ENCODE assay signal across 26 cellular contexts in the genomic region with DNA sequence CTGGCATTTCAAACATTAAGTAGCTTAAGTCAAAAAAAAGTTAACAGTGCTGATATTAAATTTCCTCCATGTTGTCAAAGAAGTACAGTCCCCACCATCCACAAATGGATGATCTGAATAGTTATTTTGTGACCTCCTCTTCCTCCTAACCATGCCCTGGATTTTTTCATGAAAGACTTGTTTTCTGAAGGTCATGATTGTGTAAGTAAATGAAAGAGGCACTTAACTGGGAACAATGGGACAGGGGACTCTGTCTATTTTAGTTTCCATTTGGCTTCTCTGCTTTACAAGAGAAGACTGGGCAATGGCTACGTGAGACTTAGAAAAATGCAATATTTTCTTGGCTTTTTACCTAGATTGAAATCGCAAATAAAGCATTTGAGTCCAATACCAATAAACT. TPM values are rescaled to one million over a fixed set of nuclear protein-coding genes. Genes with fewer than 3 reads are reported as not detected.
DNase-seq lines count a peak whose midpoint lies in the region; FAIRE-seq and TF ChIP-seq lines count a peak whose summit lies in the region.
"Had no signal": no experiment of that assay in that cellular context is flagged by ENCODE, and none has a peak within 500 bp of the region (broad histone marks: within the 10 kb centered on the region; RNA-seq: fewer than 3 reads in every experiment).

No MANE protein-coding gene starts in this region.

- no peak overlapping the region for H3K4me3 ChIP-seq in SK-N-MC
- no peak overlapping the region for H3K4me3 ChIP-seq in subcutaneous abdominal adipose tissue (ENCODE audit: low read depth in 1 of 5, low read length in 5 of 5)
- H3K4me3 ChIP-seq in small intestine (ENCODE audit: low read depth in 1 of 2, low read length in 2 of 2): no peak overlapping the region
- H3K4me3 ChIP-seq: A549; BLaER1 treated with 17β-estradiol and CSF1 and Interleukin-3, amounts not matched to agents 10 nM and 100 nM; GM12878; GM23248 had no signal

- H3K79me2 ChIP-seq in H9 (ENCODE audit: insufficient read depth, low read length): no peaks in the 10 kb centered on the region

- H3K23me2 ChIP-seq in H9 (ENCODE audit: insufficient read length, low read depth, low read length, poor library complexity, severe bottlenecking): no peaks in the 10 kb centered on the region

- H2BK120ac ChIP-seq in H9 (ENCODE audit: low read depth, low read length, poor library complexity, severe bottlenecking): no peak overlapping the region

- peaks cover 0 to 4% of the 10 kb centered on the region in 2 experiments; a peak in 1 of 5 replicates for H3K9me3 Mint-ChIP-seq in H9
- H3K9me3 Mint-ChIP-seq: CD4-positive, alpha-beta T cell; CD8-positive, alpha-beta memory T cell had no signal

- H3K56ac ChIP-seq in H9 (ENCODE audit: insufficient read length, low read depth, low read length): no peak overlapping the region

- no peak overlapping the region for H3K4ac ChIP-seq in H9 (ENCODE audit: low read depth, low read length)

- no peak overlapping the region for H2AFZ ChIP-seq in H9 (ENCODE audit: low read length)
- H2AFZ ChIP-seq: GM23248 had no signal

- H3K9ac ChIP-seq in H9 (ENCODE audit: extremely low read depth, insufficient read length, low read length) (no peak overlapping the region), SK-N-MC (ENCODE audit: insufficient read length) (no peak overlapping the region), subcutaneous abdominal adipose tissue (ENCODE audit: low read length in 5 of 5) (peak overlapping the region in 1 of 5 donors; percentile 13)
- H3K9ac ChIP-seq: BLaER1 treated with 17β-estradiol and CSF1 and Interleukin-3, amounts not matched to agents 10 nM and 100 nM; GM23248 had no signal

- TF ChIP-seq CTCF in H9 (conservative IDR thresholded peaks at IDR 0.05): no peak

- no peak overlapping the region for H3K4me3 Mint-ChIP-seq in H9
- H3K4me3 Mint-ChIP-seq: CD14-positive monocyte; CD4-positive, alpha-beta T cell; CD8-positive, alpha-beta memory T cell had no signal

- H3K9me3 ChIP-seq in H9 (ENCODE audit: control insufficient read depth, low read depth, low read length) (no peaks in the 10 kb centered on the region), SK-N-MC (ENCODE audit: low read depth, low read length) (no peaks in the 10 kb centered on the region), subcutaneous abdominal adipose tissue (ENCODE audit: control insufficient read depth in 5 of 5, low read length in 5 of 5) (no peaks in the 10 kb centered on the region), small intestine (ENCODE audit: control insufficient read depth, low read depth) (no peaks in the 10 kb centered on the region)
- H3K9me3 ChIP-seq: A549; BE2C; BLaER1 treated with 17β-estradiol and CSF1 and Interleukin-3, amounts not matched to agents 10 nM and 100 nM had no signal

- no peak overlapping the region for H4K5ac ChIP-seq in H9 (ENCODE audit: insufficient read length, low read depth, low read length)

- peak overlapping the region in 2 of 3 experiments; percentile 73 to 86; a peak in 1 of 7 replicates for H3K27ac Mint-ChIP-seq in H9
- H3K27ac Mint-ChIP-seq: CD14-positive monocyte; CD4-positive, alpha-beta T cell; CD8-positive, alpha-beta memory T cell had no signal

- H2BK5ac ChIP-seq in H9 (ENCODE audit: insufficient read length, low read length): no peak overlapping the region

- H3K27ac ChIP-seq in H9 (ENCODE audit: insufficient read length, low read depth, low read length) (no peak overlapping the region), SK-N-MC (peak overlapping the region; percentile 35; the same call in 1 of the 2 replicates), subcutaneous abdominal adipose tissue (ENCODE audit: low read depth, low read length) (peak overlapping the region; percentile 3), small intestine (ENCODE audit: low read depth in 1 of 2, low read length in 1 of 2) (no peak overlapping the region)
- H3K27ac ChIP-seq: A549; BLaER1 treated with 17β-estradiol and CSF1 and Interleukin-3, amounts not matched to agents 10 nM and 100 nM; GM23248 had no signal

- DNase-seq in H9: no peak
- no peak for DNase-seq in SK-N-MC (ENCODE audit: low read depth, low spot score)
- peak; percentile 20 for DNase-seq in medulla oblongata (ENCODE audit: extremely low spot score)
- DNase-seq in posterior cingulate gyrus: no peak
- no peak for DNase-seq in small intestine
- no peak for DNase-seq in NCI-H774 (lab: John Stamatoyannopoulos, UW)
- DNase-seq: 8988T; ACHN; AML-193; BE2C; CD4-positive, alpha-beta T cell; CD8-positive, alpha-beta memory T cell; DMS 273 treated with DMSO at 0.1 percent for 48 hours; DMS79; EL; GDM1; GM23248; H7 had no signal

- H3K36me3 Mint-ChIP-seq in H9 (ENCODE audit: insufficient read depth in 1 of 3, low read depth in 3 of 3): peaks cover 15 to 25% (median 17%) of the 10 kb centered on the region in 3 experiments

- H3K4me1 ChIP-seq in H9 (ENCODE audit: insufficient read depth, low read length): no peaks in the 10 kb centered on the region
- H3K4me1 ChIP-seq in subcutaneous abdominal adipose tissue (ENCODE audit: control insufficient read depth in 5 of 5, insufficient read depth in 5 of 5, low read length in 5 of 5): no peaks in the 10 kb centered on the region
- H3K4me1 ChIP-seq in small intestine (ENCODE audit: control insufficient read depth in 2 of 2, insufficient read depth in 1 of 2, low read depth in 1 of 2, low read length in 1 of 2): no peaks in the 10 kb centered on the region
- H3K4me1 ChIP-seq: BE2C had no signal

- H3K36me3 ChIP-seq in SK-N-MC (ENCODE audit: insufficient read depth, low read length): peaks cover 2% of the 10 kb centered on the region; the same call in 1 of the 2 replicates
- H3K36me3 ChIP-seq in subcutaneous abdominal adipose tissue (ENCODE audit: control insufficient read depth in 5 of 5, insufficient read depth in 5 of 5, low read length in 5 of 5): peaks cover 19 to 46% (median 22%) of the 10 kb centered on the region in 5 donors
- peaks cover 0 to 7% of the 10 kb centered on the region in 2 donors for H3K36me3 ChIP-seq in small intestine (ENCODE audit: control insufficient read depth in 2 of 2, insufficient read depth in 2 of 2, low read length in 2 of 2)
- H3K36me3 ChIP-seq: BLaER1 treated with 17β-estradiol and CSF1 and Interleukin-3, amounts not matched to agents 10 nM and 100 nM had no signal

- H3K27me3 ChIP-seq in H9 (ENCODE audit: insufficient read depth, low read length) (no peaks in the 10 kb centered on the region), subcutaneous abdominal adipose tissue (ENCODE audit: control insufficient read depth in 5 of 5, insufficient read depth in 4 of 5, low read length in 5 of 5) (no peaks in the 10 kb centered on the region), small intestine (ENCODE audit: control insufficient read depth in 2 of 2, insufficient read depth in 2 of 2, low read length in 2 of 2) (no peaks in the 10 kb centered on the region)
- H3K27me3 ChIP-seq: BE2C; BLaER1 treated with 17β-estradiol and CSF1 and Interleukin-3, amounts not matched to agents 10 nM and 100 nM had no signal

- no peak overlapping the region for H2BK20ac ChIP-seq in H9 (ENCODE audit: low read depth, low read length, poor library complexity, severe bottlenecking)

- no peaks in the 10 kb centered on the region for H3K79me1 ChIP-seq in H9 (ENCODE audit: insufficient read depth, low read depth, low read length, poor library complexity, severe bottlenecking)

- no peak for FAIRE-seq in small intestine (lab: Jason Lieb, UNC)
- FAIRE-seq: A549, D721Med, GM12878, GM19239, H1 had no signal

- no peak overlapping the region for H4K91ac ChIP-seq in H9 (ENCODE audit: insufficient read length, low read depth, low read length)

- no peak overlapping the region for H2BK12ac ChIP-seq in H9 (ENCODE audit: insufficient read length, low read depth, low read length)

- no peak overlapping the region for H3K4me2 ChIP-seq in H9 (ENCODE audit: insufficient read depth, insufficient read length, low read length)
- H3K4me2 ChIP-seq: A549; BLaER1 treated with 17β-estradiol and CSF1 and Interleukin-3, amounts not matched to agents 10 nM and 100 nM had no signal

- WGBS in H9 (ENCODE audit: extremely low coverage, insufficient read length, low lambda C conversion rate): no CpG with 5 or more reads among the region's 2 CpGs
- 92 to 94% (median 94%) methylated on average over 2 of the region's 2 CpGs for WGBS in small intestine, 3 donors

- peaks cover 14 to 18% of the 10 kb centered on the region in 2 experiments for H3K4me1 Mint-ChIP-seq in H9
- H3K4me1 Mint-ChIP-seq: CD14-positive monocyte; CD8-positive, alpha-beta memory T cell had no signal

- H3K14ac ChIP-seq in H9 (ENCODE audit: insufficient read depth, low read length): no peak overlapping the region

- no peaks in the 10 kb centered on the region for H4K20me1 ChIP-seq in H9 (ENCODE audit: control insufficient read depth, insufficient read depth, insufficient read length)
- H4K20me1 ChIP-seq: BLaER1 treated with 17β-estradiol and CSF1 and Interleukin-3, amounts not matched to agents 10 nM and 100 nM had no signal

- H2AK5ac ChIP-seq in H9 (ENCODE audit: insufficient read length, low read length): no peak overlapping the region

- no peak overlapping the region for H3T11ph ChIP-seq in H9 (ENCODE audit: low read length)

- intact Hi-C loops in posterior cingulate gyrus (cut with DNase I): no loop called here

- no peak overlapping the region for H3K23ac ChIP-seq in H9 (ENCODE audit: insufficient read length, low read depth, low read length)

- no peak overlapping the region for H4K8ac ChIP-seq in H9 (replicated peaks; ENCODE audit: insufficient read length, low read depth, low read length)

- H3K18ac ChIP-seq in H9 (ENCODE audit: insufficient read length, low read depth, low read length): no peak overlapping the region

- H2BK15ac ChIP-seq in H9 (ENCODE audit: low read depth, low read length): no peak overlapping the region

- H3K27me3 Mint-ChIP-seq in H9 (ENCODE audit: low read depth): no peaks in the 10 kb centered on the region
- H3K27me3 Mint-ChIP-seq: CD4-positive, alpha-beta T cell; CD8-positive, alpha-beta memory T cell had no signal

RNA-seq across cellular contexts. Expression of a gene that starts 32.2 kb away (rescaled TPM):
- 15.3 and 16.5 TPM in 2 replicates for total RNA-seq in H9 (2021)
- 10 to 100 TPM; 22.3 to 54.3 (median 27.8) TPM for polyA plus RNA-seq in small intestine

RNA-seq across cellular contexts. Expression of a gene that starts 32.3 kb away (rescaled TPM):
- total RNA-seq in H9 (2021): 0.97 and 1.0 TPM in 2 replicates
- 1 to 10 TPM in 1 of 3 donors, under 1 TPM in 2; 0.54 to 1.1 (median 0.67) TPM for polyA plus RNA-seq in small intestine

RNA-seq across cellular contexts. Expression of a gene that starts 36.1 kb away (rescaled TPM):
- total RNA-seq in H9 (2021): 21.0 and 21.8 TPM in 2 replicates
- 1 to 10 TPM; 1.9 to 6.9 (median 2.8) TPM for polyA plus RNA-seq in small intestine

RNA-seq across cellular contexts. Expression of a gene that starts 59.7 kb away (rescaled TPM):
- 613 and 618 TPM in 2 replicates for total RNA-seq in H9 (2021)
- polyA plus RNA-seq in small intestine: 100 to 1,000 TPM in 1 of 3 donors, 10 to 100 TPM in 2; 76.7 to 119 (median 79.7) TPM

Comparison
In these comparisons a context has a peak if more than half of its experiments do, and no peak if none do; other contexts are left out.
1. H3K27ac ChIP-seq: peak in SK-N-MC (single experiment) and subcutaneous abdominal adipose tissue (single experiment); none in H9 (single experiment) and small intestine (0 of 2).